Comparison of ENCODE assay signal across 9 cellular contexts in the genomic region with DNA sequence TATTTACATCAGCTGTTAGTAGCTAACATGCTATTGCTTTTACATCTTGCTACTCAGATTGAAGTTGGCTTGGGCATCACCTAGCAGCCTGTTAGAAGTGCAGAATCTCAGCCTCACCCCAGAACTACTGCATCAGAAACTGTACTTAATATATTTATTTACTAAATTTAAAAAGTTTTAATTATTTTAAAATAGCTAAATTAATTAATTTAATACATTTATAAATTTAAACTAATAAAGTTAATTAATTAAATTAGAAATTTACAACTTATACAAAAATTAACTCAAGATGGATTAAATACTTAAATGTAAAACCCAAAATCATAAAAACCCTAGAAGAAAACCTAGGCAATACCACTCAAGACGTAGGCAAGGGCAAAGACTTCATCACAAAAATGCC. TPM values are rescaled to one million over a fixed set of nuclear protein-coding genes. Genes with fewer than 3 reads are reported as not detected.
"Had no signal": no experiment of that assay in that cellular context is flagged by ENCODE, and none has a peak within 500 bp of the region (broad histone marks: within the 10 kb centered on the region; RNA-seq: fewer than 3 reads in every experiment).

No MANE protein-coding gene starts in this region.

- H3K4me3 Mint-ChIP-seq: HFFc6 had no signal

- ATAC-seq: HCT116, K562 had no signal

- H3K9me3 Mint-ChIP-seq: HFFc6 had no signal

- FAIRE-seq: HTR-8/SVneo, K562 had no signal

- DNase-seq: GM23248, GOT3, H7, HFFc6, IMR-90 had no signal

- H3K27ac Mint-ChIP-seq: HFFc6 had no signal

RNA-seq across cellular contexts. Expression of a gene that starts 41.7 kb away (rescaled TPM):
- total RNA-seq: HT-29 had no signal
